In the genomic region with DNA sequence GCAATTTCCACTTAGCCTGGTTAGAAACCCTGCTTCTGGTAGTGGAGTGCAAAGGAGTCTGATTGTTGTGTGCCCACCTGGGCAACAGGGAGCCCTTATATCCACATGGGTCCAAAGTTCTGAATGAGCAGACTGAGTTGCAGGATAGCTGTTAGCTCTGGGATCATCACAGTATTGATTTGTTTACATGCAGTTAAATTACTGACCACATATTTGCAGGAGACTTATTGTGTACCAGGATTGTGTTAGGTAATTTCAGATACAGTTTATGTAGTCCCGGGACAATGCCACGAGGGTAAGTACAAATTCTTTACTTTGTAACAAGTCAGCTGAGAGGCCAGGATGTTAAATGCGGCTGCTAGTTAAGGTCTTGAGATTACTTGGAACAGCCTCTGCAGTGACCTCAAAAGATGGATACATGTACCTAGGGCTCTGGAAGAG, we compare ENCODE assay signal across 1 cellular context.
TF ChIP-seq lines count a peak whose summit lies in the region.

No MANE protein-coding gene starts in this region.

TF ChIP-seq in HepG2, 621 proteins besides CTCF, POLR2A, EP300 and RAD21 (continued from another document and continues in another):
- no peak for TF ChIP-seq ZHX1 (CRISPR knock-in tag; IDR thresholded peaks at IDR 0.05; ENCODE audit: low read depth)
- TF ChIP-seq TCF7L2 (IDR thresholded peaks at IDR 0.05; ENCODE audit: low read depth, low read length), result no peak
- no peak for TF ChIP-seq ZNF841 (CRISPR knock-in tag; IDR thresholded peaks at IDR 0.05; ENCODE audit: borderline replicate concordance)
- peak; percentile 25; the same call in 1 of the 2 replicates for TF ChIP-seq ZNF317 (CRISPR knock-in tag; IDR thresholded peaks at IDR 0.05)
- TF ChIP-seq, protein P1, sequence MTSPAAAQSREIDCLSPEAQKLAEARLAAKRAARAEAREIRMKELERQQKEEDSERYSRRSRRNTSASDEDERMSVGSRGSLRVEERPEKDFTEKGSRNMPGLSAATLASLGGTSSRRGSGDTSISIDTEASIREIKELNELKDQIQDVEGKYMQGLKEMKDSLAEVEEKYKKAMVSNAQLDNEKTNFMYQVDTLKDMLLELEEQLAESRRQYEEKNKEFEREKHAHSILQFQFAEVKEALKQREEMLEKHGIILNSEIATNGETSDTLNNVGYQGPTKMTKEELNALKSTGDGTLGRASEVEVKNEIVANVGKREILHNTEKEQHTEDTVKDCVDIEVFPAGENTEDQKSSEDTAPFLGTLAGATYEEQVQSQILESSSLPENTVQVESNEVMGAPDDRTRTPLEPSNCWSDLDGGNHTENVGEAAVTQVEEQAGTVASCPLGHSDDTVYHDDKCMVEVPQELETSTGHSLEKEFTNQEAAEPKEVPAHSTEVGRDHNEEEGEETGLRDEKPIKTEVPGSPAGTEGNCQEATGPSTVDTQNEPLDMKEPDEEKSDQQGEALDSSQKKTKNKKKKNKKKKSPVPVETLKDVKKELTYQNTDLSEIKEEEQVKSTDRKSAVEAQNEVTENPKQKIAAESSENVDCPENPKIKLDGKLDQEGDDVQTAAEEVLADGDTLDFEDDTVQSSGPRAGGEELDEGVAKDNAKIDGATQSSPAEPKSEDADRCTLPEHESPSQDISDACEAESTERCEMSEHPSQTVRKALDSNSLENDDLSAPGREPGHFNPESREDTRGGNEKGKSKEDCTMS (CRISPR knock-in tag; conservative IDR thresholded peaks at IDR 0.05), result no peak
- TF ChIP-seq, protein P2, sequence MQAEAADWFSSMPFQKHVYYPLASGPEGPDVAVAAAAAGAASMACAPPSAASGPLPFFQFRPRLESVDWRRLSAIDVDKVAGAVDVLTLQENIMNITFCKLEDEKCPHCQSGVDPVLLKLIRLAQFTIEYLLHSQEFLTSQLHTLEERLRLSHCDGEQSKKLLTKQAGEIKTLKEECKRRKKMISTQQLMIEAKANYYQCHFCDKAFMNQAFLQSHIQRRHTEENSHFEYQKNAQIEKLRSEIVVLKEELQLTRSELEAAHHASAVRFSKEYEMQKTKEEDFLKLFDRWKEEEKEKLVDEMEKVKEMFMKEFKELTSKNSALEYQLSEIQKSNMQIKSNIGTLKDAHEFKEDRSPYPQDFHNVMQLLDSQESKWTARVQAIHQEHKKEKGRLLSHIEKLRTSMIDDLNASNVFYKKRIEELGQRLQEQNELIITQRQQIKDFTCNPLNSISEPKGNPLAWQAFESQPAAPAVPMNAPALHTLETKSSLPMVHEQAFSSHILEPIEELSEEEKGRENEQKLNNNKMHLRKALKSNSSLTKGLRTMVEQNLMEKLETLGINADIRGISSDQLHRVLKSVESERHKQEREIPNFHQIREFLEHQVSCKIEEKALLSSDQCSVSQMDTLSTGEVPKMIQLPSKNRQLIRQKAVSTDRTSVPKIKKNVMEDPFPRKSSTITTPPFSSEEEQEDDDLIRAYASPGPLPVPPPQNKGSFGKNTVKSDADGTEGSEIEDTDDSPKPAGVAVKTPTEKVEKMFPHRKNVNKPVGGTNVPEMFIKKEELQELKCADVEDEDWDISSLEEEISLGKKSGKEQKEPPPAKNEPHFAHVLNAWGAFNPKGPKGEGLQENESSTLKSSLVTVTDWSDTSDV (CRISPR knock-in tag; IDR thresholded peaks at IDR 0.05), result no peak
- TF ChIP-seq ZFP82 (CRISPR knock-in tag; IDR thresholded peaks at IDR 0.05; ENCODE audit: borderline replicate concordance), result no peak
- peak; percentile 64 for TF ChIP-seq ATF1 (CRISPR knock-in tag; IDR thresholded peaks at IDR 0.05)
- TF ChIP-seq FOXA3 (CRISPR knock-in tag; IDR thresholded peaks at IDR 0.05), result peak; percentile 98
- peak; percentile 57; the same call in 1 of the 2 replicates for TF ChIP-seq KAT2B (IDR thresholded peaks at IDR 0.05; ENCODE audit: borderline replicate concordance, low read depth, low read length)
- TF ChIP-seq, protein P3, sequence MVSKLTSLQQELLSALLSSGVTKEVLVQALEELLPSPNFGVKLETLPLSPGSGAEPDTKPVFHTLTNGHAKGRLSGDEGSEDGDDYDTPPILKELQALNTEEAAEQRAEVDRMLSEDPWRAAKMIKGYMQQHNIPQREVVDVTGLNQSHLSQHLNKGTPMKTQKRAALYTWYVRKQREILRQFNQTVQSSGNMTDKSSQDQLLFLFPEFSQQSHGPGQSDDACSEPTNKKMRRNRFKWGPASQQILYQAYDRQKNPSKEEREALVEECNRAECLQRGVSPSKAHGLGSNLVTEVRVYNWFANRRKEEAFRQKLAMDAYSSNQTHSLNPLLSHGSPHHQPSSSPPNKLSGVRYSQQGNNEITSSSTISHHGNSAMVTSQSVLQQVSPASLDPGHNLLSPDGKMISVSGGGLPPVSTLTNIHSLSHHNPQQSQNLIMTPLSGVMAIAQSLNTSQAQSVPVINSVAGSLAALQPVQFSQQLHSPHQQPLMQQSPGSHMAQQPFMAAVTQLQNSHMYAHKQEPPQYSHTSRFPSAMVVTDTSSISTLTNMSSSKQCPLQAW (CRISPR knock-in tag; IDR thresholded peaks at IDR 0.05), result peak; percentile 21; the same call in 1 of the 2 replicates
- TF ChIP-seq, protein P4, sequence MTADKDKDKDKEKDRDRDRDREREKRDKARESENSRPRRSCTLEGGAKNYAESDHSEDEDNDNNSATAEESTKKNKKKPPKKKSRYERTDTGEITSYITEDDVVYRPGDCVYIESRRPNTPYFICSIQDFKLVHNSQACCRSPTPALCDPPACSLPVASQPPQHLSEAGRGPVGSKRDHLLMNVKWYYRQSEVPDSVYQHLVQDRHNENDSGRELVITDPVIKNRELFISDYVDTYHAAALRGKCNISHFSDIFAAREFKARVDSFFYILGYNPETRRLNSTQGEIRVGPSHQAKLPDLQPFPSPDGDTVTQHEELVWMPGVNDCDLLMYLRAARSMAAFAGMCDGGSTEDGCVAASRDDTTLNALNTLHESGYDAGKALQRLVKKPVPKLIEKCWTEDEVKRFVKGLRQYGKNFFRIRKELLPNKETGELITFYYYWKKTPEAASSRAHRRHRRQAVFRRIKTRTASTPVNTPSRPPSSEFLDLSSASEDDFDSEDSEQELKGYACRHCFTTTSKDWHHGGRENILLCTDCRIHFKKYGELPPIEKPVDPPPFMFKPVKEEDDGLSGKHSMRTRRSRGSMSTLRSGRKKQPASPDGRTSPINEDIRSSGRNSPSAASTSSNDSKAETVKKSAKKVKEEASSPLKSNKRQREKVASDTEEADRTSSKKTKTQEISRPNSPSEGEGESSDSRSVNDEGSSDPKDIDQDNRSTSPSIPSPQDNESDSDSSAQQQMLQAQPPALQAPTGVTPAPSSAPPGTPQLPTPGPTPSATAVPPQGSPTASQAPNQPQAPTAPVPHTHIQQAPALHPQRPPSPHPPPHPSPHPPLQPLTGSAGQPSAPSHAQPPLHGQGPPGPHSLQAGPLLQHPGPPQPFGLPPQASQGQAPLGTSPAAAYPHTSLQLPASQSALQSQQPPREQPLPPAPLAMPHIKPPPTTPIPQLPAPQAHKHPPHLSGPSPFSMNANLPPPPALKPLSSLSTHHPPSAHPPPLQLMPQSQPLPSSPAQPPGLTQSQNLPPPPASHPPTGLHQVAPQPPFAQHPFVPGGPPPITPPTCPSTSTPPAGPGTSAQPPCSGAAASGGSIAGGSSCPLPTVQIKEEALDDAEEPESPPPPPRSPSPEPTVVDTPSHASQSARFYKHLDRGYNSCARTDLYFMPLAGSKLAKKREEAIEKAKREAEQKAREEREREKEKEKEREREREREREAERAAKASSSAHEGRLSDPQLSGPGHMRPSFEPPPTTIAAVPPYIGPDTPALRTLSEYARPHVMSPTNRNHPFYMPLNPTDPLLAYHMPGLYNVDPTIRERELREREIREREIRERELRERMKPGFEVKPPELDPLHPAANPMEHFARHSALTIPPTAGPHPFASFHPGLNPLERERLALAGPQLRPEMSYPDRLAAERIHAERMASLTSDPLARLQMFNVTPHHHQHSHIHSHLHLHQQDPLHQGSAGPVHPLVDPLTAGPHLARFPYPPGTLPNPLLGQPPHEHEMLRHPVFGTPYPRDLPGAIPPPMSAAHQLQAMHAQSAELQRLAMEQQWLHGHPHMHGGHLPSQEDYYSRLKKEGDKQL (CRISPR knock-in tag; IDR thresholded peaks at IDR 0.05; ENCODE audit: low read depth), result peak; percentile 98
- TF ChIP-seq, protein P5, sequence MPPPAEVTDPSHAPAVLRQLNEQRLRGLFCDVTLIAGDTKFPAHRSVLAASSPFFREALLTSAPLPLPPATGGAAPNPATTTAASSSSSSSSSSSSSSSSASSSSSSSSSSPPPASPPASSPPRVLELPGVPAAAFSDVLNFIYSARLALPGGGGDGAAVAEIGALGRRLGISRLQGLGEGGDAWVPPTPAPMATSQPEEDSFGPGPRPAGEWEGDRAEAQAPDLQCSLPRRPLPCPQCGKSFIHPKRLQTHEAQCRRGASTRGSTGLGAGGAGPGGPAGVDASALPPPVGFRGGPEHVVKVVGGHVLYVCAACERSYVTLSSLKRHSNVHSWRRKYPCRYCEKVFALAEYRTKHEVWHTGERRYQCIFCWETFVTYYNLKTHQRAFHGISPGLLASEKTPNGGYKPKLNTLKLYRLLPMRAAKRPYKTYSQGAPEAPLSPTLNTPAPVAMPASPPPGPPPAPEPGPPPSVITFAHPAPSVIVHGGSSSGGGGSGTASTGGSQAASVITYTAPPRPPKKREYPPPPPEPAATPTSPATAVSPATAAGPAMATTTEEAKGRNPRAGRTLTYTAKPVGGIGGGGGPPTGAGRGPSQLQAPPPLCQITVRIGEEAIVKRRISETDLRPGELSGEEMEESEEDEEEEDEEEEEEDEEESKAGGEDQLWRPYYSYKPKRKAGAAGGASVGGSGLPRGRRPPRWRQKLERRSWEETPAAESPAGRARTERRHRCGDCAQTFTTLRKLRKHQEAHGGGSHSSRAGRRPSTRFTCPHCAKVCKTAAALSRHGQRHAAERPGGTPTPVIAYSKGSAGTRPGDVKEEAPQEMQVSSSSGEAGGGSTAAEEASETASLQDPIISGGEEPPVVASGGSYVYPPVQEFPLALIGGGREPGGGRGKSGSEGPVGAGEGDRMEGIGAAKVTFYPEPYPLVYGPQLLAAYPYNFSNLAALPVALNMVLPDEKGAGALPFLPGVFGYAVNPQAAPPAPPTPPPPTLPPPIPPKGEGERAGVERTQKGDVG (CRISPR knock-in tag; IDR thresholded peaks at IDR 0.05; ENCODE audit: borderline replicate concordance), result no peak
- TF ChIP-seq ZSCAN31 (CRISPR knock-in tag; IDR thresholded peaks at IDR 0.05; ENCODE audit: low read depth), result no peak
- no peak for TF ChIP-seq DNMT3B (CRISPR knock-in tag; conservative IDR thresholded peaks at IDR 0.05)
- TF ChIP-seq, protein P6, sequence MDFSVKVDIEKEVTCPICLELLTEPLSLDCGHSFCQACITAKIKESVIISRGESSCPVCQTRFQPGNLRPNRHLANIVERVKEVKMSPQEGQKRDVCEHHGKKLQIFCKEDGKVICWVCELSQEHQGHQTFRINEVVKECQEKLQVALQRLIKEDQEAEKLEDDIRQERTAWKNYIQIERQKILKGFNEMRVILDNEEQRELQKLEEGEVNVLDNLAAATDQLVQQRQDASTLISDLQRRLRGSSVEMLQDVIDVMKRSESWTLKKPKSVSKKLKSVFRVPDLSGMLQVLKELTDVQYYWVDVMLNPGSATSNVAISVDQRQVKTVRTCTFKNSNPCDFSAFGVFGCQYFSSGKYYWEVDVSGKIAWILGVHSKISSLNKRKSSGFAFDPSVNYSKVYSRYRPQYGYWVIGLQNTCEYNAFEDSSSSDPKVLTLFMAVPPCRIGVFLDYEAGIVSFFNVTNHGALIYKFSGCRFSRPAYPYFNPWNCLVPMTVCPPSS (IDR thresholded peaks at IDR 0.05), result no peak
- no peak for TF ChIP-seq TEAD2 (CRISPR knock-in tag; IDR thresholded peaks at IDR 0.05)
- peak; percentile 81 for TF ChIP-seq RARA (CRISPR knock-in tag; IDR thresholded peaks at IDR 0.05)
- peak; percentile 67 for TF ChIP-seq FOSL2 (CRISPR knock-in tag; IDR thresholded peaks at IDR 0.05)
- no peak for TF ChIP-seq ZNF776 (CRISPR knock-in tag; IDR thresholded peaks at IDR 0.05)
- no peak for TF ChIP-seq CSRNP2 (CRISPR knock-in tag; conservative IDR thresholded peaks at IDR 0.05; ENCODE audit: low read depth)
- TF ChIP-seq ZNF510 (CRISPR knock-in tag; IDR thresholded peaks at IDR 0.05; ENCODE audit: low read depth), result no peak
- no peak for TF ChIP-seq ZNF225 (CRISPR knock-in tag; IDR thresholded peaks at IDR 0.05)
- no peak for TF ChIP-seq BCLAF1 (IDR thresholded peaks at IDR 0.05)
- 0 out of 2 replicates have a peak, but pooled peaks have one; percentile 47 for TF ChIP-seq ZNF549 (CRISPR knock-in tag; IDR thresholded peaks at IDR 0.05)
